Comparison of ENCODE assay signal across 1 cellular context in genomic region chr3:136249593-136250225, GRCh38.
TF ChIP-seq lines count a peak whose summit lies in the region.

No MANE protein-coding gene starts in this region.

TF ChIP-seq in HepG2, 621 proteins besides CTCF, POLR2A, EP300 and RAD21 (continued from another document and continues in another):
- TF ChIP-seq HNF1A (IDR thresholded peaks at IDR 0.05; ENCODE audit: low read depth) (no peak), HNF1A (CRISPR knock-in tag; IDR thresholded peaks at IDR 0.05; ENCODE audit: borderline replicate concordance) (no peak), RCOR2 (CRISPR knock-in tag; IDR thresholded peaks at IDR 0.05) (0 out of 2 replicates have a peak, but pooled peaks have one; percentile 19), ZNF777 (CRISPR knock-in tag; IDR thresholded peaks at IDR 0.05) (peak; percentile 12; the same call in 1 of the 2 replicates), ZNF790 (CRISPR knock-in tag; IDR thresholded peaks at IDR 0.05; ENCODE audit: borderline replicate concordance) (no peak), MED8 (CRISPR knock-in tag; IDR thresholded peaks at IDR 0.05; ENCODE audit: insufficient replicate concordance) (no peak), ZNF124 (CRISPR knock-in tag; IDR thresholded peaks at IDR 0.05) (no peak), ZBTB3 (CRISPR knock-in tag; IDR thresholded peaks at IDR 0.05; ENCODE audit: borderline replicate concordance, low read depth) (no peak), RARG (CRISPR knock-in tag; IDR thresholded peaks at IDR 0.05; ENCODE audit: low read depth) (no peak), KLF12 (CRISPR knock-in tag; IDR thresholded peaks at IDR 0.05; ENCODE audit: borderline replicate concordance) (peak; percentile 61; the same call in 1 of the 2 replicates), GZF1 (CRISPR knock-in tag; IDR thresholded peaks at IDR 0.05) (no peak), ETV6 (CRISPR knock-in tag; conservative IDR thresholded peaks at IDR 0.05) (no peak), CEBPB (IDR thresholded peaks at IDR 0.05; ENCODE audit: borderline replicate concordance, low read depth, low read length) (peak; percentile 59; the same call in 1 of the 2 replicates), ZNF441 (CRISPR knock-in tag; IDR thresholded peaks at IDR 0.05; ENCODE audit: borderline replicate concordance) (no peak), SMAD3 (CRISPR knock-in tag; IDR thresholded peaks at IDR 0.05) (no peak), ZNF24 (IDR thresholded peaks at IDR 0.05) (no peak), CHD4 (IDR thresholded peaks at IDR 0.05; ENCODE audit: borderline replicate concordance, low read length) (peak; percentile 69; the same call in 1 of the 2 replicates), ZNF614 (CRISPR knock-in tag; IDR thresholded peaks at IDR 0.05; ENCODE audit: borderline replicate concordance) (no peak), CEBPG (CRISPR knock-in tag; IDR thresholded peaks at IDR 0.05) (peak; percentile 84), SIN3B (IDR thresholded peaks at IDR 0.05; ENCODE audit: low read length) (no peak), ZSCAN9 (CRISPR knock-in tag; IDR thresholded peaks at IDR 0.05; ENCODE audit: borderline replicate concordance) (no peak), MBD4 (IDR thresholded peaks at IDR 0.05; ENCODE audit: borderline replicate concordance, low read length) (no peak), NFKBIZ (CRISPR knock-in tag; IDR thresholded peaks at IDR 0.05) (no peak), TFE3 (CRISPR knock-in tag; IDR thresholded peaks at IDR 0.05) (peak; percentile 30; the same call in 1 of the 2 replicates)
- TF ChIP-seq, protein P1, sequence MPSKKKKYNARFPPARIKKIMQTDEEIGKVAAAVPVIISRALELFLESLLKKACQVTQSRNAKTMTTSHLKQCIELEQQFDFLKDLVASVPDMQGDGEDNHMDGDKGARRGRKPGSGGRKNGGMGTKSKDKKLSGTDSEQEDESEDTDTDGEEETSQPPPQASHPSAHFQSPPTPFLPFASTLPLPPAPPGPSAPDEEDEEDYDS (CRISPR knock-in tag; IDR thresholded peaks at IDR 0.05), result no peak
- TF ChIP-seq, protein P2, sequence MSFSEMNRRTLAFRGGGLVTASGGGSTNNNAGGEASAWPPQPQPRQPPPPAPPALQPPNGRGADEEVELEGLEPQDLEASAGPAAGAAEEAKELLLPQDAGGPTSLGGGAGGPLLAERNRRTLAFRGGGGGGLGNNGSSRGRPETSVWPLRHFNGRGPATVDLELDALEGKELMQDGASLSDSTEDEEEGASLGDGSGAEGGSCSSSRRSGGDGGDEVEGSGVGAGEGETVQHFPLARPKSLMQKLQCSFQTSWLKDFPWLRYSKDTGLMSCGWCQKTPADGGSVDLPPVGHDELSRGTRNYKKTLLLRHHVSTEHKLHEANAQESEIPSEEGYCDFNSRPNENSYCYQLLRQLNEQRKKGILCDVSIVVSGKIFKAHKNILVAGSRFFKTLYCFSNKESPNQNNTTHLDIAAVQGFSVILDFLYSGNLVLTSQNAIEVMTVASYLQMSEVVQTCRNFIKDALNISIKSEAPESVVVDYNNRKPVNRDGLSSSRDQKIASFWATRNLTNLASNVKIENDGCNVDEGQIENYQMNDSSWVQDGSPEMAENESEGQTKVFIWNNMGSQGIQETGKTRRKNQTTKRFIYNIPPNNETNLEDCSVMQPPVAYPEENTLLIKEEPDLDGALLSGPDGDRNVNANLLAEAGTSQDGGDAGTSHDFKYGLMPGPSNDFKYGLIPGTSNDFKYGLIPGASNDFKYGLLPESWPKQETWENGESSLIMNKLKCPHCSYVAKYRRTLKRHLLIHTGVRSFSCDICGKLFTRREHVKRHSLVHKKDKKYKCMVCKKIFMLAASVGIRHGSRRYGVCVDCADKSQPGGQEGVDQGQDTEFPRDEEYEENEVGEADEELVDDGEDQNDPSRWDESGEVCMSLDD (CRISPR knock-in tag; IDR thresholded peaks at IDR 0.05; ENCODE audit: borderline replicate concordance), result no peak
- TF ChIP-seq, protein P3, sequence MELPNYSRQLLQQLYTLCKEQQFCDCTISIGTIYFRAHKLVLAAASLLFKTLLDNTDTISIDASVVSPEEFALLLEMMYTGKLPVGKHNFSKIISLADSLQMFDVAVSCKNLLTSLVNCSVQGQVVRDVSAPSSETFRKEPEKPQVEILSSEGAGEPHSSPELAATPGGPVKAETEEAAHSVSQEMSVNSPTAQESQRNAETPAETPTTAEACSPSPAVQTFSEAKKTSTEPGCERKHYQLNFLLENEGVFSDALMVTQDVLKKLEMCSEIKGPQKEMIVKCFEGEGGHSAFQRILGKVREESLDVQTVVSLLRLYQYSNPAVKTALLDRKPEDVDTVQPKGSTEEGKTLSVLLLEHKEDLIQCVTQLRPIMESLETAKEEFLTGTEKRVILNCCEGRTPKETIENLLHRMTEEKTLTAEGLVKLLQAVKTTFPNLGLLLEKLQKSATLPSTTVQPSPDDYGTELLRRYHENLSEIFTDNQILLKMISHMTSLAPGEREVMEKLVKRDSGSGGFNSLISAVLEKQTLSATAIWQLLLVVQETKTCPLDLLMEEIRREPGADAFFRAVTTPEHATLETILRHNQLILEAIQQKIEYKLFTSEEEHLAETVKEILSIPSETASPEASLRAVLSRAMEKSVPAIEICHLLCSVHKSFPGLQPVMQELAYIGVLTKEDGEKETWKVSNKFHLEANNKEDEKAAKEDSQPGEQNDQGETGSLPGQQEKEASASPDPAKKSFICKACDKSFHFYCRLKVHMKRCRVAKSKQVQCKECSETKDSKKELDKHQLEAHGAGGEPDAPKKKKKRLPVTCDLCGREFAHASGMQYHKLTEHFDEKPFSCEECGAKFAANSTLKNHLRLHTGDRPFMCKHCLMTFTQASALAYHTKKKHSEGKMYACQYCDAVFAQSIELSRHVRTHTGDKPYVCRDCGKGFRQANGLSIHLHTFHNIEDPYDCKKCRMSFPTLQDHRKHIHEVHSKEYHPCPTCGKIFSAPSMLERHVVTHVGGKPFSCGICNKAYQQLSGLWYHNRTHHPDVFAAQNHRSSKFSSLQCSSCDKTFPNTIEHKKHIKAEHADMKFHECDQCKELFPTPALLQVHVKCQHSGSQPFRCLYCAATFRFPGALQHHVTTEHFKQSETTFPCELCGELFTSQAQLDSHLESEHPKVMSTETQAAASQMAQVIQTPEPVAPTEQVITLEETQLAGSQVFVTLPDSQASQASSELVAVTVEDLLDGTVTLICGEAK (IDR thresholded peaks at IDR 0.05), result no peak
- TF ChIP-seq, protein P3 (CRISPR knock-in tag; IDR thresholded peaks at IDR 0.05), result no peak
- TF ChIP-seq, protein P4, sequence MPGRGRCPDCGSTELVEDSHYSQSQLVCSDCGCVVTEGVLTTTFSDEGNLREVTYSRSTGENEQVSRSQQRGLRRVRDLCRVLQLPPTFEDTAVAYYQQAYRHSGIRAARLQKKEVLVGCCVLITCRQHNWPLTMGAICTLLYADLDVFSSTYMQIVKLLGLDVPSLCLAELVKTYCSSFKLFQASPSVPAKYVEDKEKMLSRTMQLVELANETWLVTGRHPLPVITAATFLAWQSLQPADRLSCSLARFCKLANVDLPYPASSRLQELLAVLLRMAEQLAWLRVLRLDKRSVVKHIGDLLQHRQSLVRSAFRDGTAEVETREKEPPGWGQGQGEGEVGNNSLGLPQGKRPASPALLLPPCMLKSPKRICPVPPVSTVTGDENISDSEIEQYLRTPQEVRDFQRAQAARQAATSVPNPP (CRISPR knock-in tag; IDR thresholded peaks at IDR 0.05), result no peak
- TF ChIP-seq, protein P5, sequence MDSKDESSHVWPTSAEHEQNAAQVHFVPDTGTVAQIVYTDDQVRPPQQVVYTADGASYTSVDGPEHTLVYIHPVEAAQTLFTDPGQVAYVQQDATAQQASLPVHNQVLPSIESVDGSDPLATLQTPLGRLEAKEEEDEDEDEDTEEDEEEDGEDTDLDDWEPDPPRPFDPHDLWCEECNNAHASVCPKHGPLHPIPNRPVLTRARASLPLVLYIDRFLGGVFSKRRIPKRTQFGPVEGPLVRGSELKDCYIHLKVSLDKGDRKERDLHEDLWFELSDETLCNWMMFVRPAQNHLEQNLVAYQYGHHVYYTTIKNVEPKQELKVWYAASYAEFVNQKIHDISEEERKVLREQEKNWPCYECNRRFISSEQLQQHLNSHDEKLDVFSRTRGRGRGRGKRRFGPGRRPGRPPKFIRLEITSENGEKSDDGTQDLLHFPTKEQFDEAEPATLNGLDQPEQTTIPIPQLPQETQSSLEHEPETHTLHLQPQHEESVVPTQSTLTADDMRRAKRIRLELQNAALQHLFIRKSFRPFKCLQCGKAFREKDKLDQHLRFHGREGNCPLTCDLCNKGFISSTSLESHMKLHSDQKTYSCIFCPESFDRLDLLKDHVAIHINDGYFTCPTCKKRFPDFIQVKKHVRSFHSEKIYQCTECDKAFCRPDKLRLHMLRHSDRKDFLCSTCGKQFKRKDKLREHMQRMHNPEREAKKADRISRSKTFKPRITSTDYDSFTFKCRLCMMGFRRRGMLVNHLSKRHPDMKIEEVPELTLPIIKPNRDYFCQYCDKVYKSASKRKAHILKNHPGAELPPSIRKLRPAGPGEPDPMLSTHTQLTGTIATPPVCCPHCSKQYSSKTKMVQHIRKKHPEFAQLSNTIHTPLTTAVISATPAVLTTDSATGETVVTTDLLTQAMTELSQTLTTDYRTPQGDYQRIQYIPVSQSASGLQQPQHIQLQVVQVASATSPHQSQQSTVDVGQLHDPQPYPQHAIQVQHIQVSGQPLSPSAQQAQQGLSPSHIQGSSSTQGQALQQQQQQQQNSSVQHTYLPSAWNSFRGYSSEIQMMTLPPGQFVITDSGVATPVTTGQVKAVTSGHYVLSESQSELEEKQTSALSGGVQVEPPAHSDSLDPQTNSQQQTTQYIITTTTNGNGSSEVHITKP (CRISPR knock-in tag; IDR thresholded peaks at IDR 0.05; ENCODE audit: low read depth), result no peak
- TF ChIP-seq, protein P6, sequence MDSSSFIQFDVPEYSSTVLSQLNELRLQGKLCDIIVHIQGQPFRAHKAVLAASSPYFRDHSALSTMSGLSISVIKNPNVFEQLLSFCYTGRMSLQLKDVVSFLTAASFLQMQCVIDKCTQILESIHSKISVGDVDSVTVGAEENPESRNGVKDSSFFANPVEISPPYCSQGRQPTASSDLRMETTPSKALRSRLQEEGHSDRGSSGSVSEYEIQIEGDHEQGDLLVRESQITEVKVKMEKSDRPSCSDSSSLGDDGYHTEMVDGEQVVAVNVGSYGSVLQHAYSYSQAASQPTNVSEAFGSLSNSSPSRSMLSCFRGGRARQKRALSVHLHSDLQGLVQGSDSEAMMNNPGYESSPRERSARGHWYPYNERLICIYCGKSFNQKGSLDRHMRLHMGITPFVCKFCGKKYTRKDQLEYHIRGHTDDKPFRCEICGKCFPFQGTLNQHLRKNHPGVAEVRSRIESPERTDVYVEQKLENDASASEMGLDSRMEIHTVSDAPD (CRISPR knock-in tag; IDR thresholded peaks at IDR 0.05), result no peak
